Comparison of ENCODE assay signal across 1 cellular context in genomic region chr2:217049376-217049775, GRCh38.
TF ChIP-seq lines count a peak whose summit lies in the region.

No MANE protein-coding gene starts in this region.

TF ChIP-seq in SK-N-SH, 30 proteins besides CTCF, POLR2A, EP300 and RAD21 (continued from another document):
- TF ChIP-seq RXRA (IDR thresholded peaks at IDR 0.05; ENCODE audit: borderline replicate concordance, low read depth) (no peak), SMC3 (IDR thresholded peaks at IDR 0.05; ENCODE audit: low read depth, low read length) (no peak)
TF ChIP-seq in SK-N-SH: peak in this region for 0.
